Comparison of ENCODE assay signal across 27 cellular contexts in genomic region chr9:131692612-131692976, GRCh38. TPM values are rescaled to one million over a fixed set of nuclear protein-coding genes. Genes with fewer than 3 reads are reported as not detected.
A peak's percentile ranks its signal among the peaks of the same experiment; 100 is the strongest.
DNase-seq lines count a peak whose midpoint lies in the region; ATAC-seq and TF ChIP-seq lines count a peak whose summit lies in the region.
"Had no signal": no experiment of that assay in that cellular context is flagged by ENCODE, and none has a peak within 500 bp of the region (broad histone marks: within the 10 kb centered on the region; RNA-seq: fewer than 3 reads in every experiment).

No MANE protein-coding gene starts in this region.

- TF ChIP-seq POLR2A in body of pancreas (IDR thresholded peaks at IDR 0.05): no peak
- no peak for TF ChIP-seq POLR2A in prostate gland (IDR thresholded peaks at IDR 0.05)
- TF ChIP-seq POLR2A in heart left ventricle (IDR thresholded peaks at IDR 0.05): no peak

- no peak overlapping the region for H3K4me3 Mint-ChIP-seq in GM23338
- H3K4me3 Mint-ChIP-seq: activated CD4-positive, alpha-beta T cell treated with anti-CD3 and anti-CD28 coated beads for 36 hours; CD14-positive monocyte had no signal

- H3K9me3 ChIP-seq in body of pancreas (no peaks in the 10 kb centered on the region), hepatocyte (ENCODE audit: low read depth) (no peaks in the 10 kb centered on the region), prostate gland (no peaks in the 10 kb centered on the region), heart left ventricle (no peaks in the 10 kb centered on the region)
- H3K9me3 ChIP-seq: sigmoid colon, upper lobe of right lung had no signal

- no peak for ATAC-seq in GM23338
- ATAC-seq in body of pancreas: peak; percentile 52
- ATAC-seq in heart left ventricle: no peak
- no peak for ATAC-seq in GM19035 (IDR thresholded peaks at IDR 0.05; ENCODE audit: unreplicated experiment)
- ATAC-seq: HCT116, Right ventricle myocardium inferior, upper lobe of right lung had no signal

- H3K27ac Mint-ChIP-seq in GM23338: no peak overlapping the region
- H3K27ac Mint-ChIP-seq: activated CD4-positive, alpha-beta T cell treated with anti-CD3 and anti-CD28 coated beads for 36 hours had no signal

- H3K36me3 ChIP-seq in GM23338 (ENCODE audit: insufficient read depth): no peaks in the 10 kb centered on the region
- H3K36me3 ChIP-seq in body of pancreas (replicated peaks in 1 of 2; ENCODE audit: insufficient read depth in 1 of 2, low read depth in 2 of 2): no peaks in the 10 kb centered on the region
- H3K36me3 ChIP-seq in hepatocyte (replicated peaks; ENCODE audit: insufficient read depth, low read depth): no peaks in the 10 kb centered on the region
- H3K36me3 ChIP-seq in prostate gland: no peaks in the 10 kb centered on the region
- no peaks in the 10 kb centered on the region for H3K36me3 ChIP-seq in heart left ventricle
- H3K36me3 ChIP-seq: sigmoid colon, upper lobe of right lung had no signal

- no peaks in the 10 kb centered on the region for H3F3A ChIP-seq in GM23338 (replicated peaks; ENCODE audit: low read depth)

- 40 to 49% methylated on average over 4 of the region's 4 CpGs for WGBS in body of pancreas, 2 donors
- WGBS in hepatocyte (ENCODE audit: low lambda C conversion rate, missing lambda C conversion rate): 90% methylated on average over 4 of the region's 4 CpGs
- WGBS in prostate gland: 67% methylated on average over 4 of the region's 4 CpGs
- WGBS in heart left ventricle, 4 donors: 62 to 78% (median 70%) methylated on average over 4 of the region's 4 CpGs

- H3K27me3 Mint-ChIP-seq in GM23338 (ENCODE audit: insufficient read depth, low read depth, poor library complexity): peaks cover under 1% of the 10 kb centered on the region
- H3K27me3 Mint-ChIP-seq: activated CD4-positive, alpha-beta T cell treated with anti-CD3 and anti-CD28 coated beads for 36 hours; activated naive CD8-positive, alpha-beta T cell treated with anti-CD3 and anti-CD28 coated beads for 36 hours; naive B cell had no signal

- H3K4me2 ChIP-seq in GM23338 (peak overlapping the region; percentile 2; the same call in 1 of the 2 replicates), hepatocyte (peak overlapping the region; percentile 48)

- H3K4me1 ChIP-seq in GM23338 (ENCODE audit: insufficient read depth): peaks cover 59% of the 10 kb centered on the region
- peaks cover 39% of the 10 kb centered on the region for H3K4me1 ChIP-seq in body of pancreas
- peaks cover 16% of the 10 kb centered on the region for H3K4me1 ChIP-seq in hepatocyte (ENCODE audit: insufficient read depth)
- H3K4me1 ChIP-seq in prostate gland (replicated peaks): no peaks in the 10 kb centered on the region
- H3K4me1 ChIP-seq in heart left ventricle: peaks cover 11 to 93% (median 67%) of the 10 kb centered on the region in 12 donors

- DNase-seq in GM23338 (ENCODE audit: low spot score): no peak
- DNase-seq in body of pancreas: no peak
- no peak for DNase-seq in hepatocyte (ENCODE audit: low spot score)
- peak; percentile 40 for DNase-seq in prostate gland (ENCODE audit: low spot score)
- no peak for DNase-seq in heart left ventricle
- DNase-seq in DMS53 (lab: John Stamatoyannopoulos, UW): no peak
- DNase-seq: activated CD4-positive, alpha-beta T cell treated with anti-CD3 and anti-CD28 coated beads for 36 hours; activated naive CD8-positive, alpha-beta T cell treated with anti-CD3 and anti-CD28 coated beads for 36 hours; DMS153; effector CD8-positive, alpha-beta T cell; left cardiac atrium; mesendoderm; MV-4-11; naive B cell; NCI-H187; NCI-H345; NCI-H82; sigmoid colon; stimulated activated CD4-positive, alpha-beta T cell treated with anti-CD3 and anti-CD28 coated beads, Interleukin-15, amount 100 ng/mL, for 24 hours; stimulated activated CD8-positive, alpha-beta memory T cell treated with anti-CD3 and anti-CD28 coated beads, Interleukin-4, amount 100 ng/mL, for 48 hours; upper lobe of right lung had no signal

- no peak overlapping the region for H3K4me3 ChIP-seq in GM23338
- no peak overlapping the region for H3K4me3 ChIP-seq in body of pancreas
- H3K4me3 ChIP-seq in hepatocyte: no peak overlapping the region
- no peak overlapping the region for H3K4me3 ChIP-seq in prostate gland
- no peak overlapping the region for H3K4me3 ChIP-seq in heart left ventricle
- H3K4me3 ChIP-seq: sigmoid colon, upper lobe of right lung had no signal

- peaks cover 5% of the 10 kb centered on the region; the same call in 2 of the 3 replicates for H3K36me3 Mint-ChIP-seq in GM23338 (ENCODE audit: low read depth)
- H3K36me3 Mint-ChIP-seq: naive B cell had no signal

- H2AFZ ChIP-seq in GM23338 (no peak overlapping the region), hepatocyte (no peak overlapping the region)
- H2AFZ ChIP-seq: parathyroid adenoma had no signal

- no peaks in the 10 kb centered on the region for H3K27me3 ChIP-seq in GM23338 (ENCODE audit: insufficient read depth)
- H3K27me3 ChIP-seq in body of pancreas: no peaks in the 10 kb centered on the region
- H3K27me3 ChIP-seq in hepatocyte: no peaks in the 10 kb centered on the region
- H3K27me3 ChIP-seq in prostate gland (replicated peaks; ENCODE audit: insufficient read depth): no peaks in the 10 kb centered on the region
- H3K27me3 ChIP-seq in heart left ventricle: no peaks in the 10 kb centered on the region
- H3K27me3 ChIP-seq: sigmoid colon, upper lobe of right lung had no signal

- no peaks in the 10 kb centered on the region for H3K9me3 Mint-ChIP-seq in GM23338
- H3K9me3 Mint-ChIP-seq: activated naive CD8-positive, alpha-beta T cell treated with anti-CD3 and anti-CD28 coated beads for 36 hours; activated T-helper 2 cell treated with anti-CD3 and anti-CD28 coated beads, Interferon-gamma antibody, Interleukin-2, Interleukin-4, amounts not matched to agents 10 μg/mL and 5 μg/mL and 100 μg/mL, durations not matched to agents 14 hours and 24 hours and 36 hours; CD14-positive monocyte had no signal

- H3K27ac ChIP-seq in GM23338 (ENCODE audit: low read depth) (no peak overlapping the region), body of pancreas (peak overlapping the region; percentile 2 to 63 (median 34)), hepatocyte (no peak overlapping the region), prostate gland (no peak overlapping the region), heart left ventricle (peak overlapping the region in 4 of 12 donors; percentile 7 to 43 (median 24))
- H3K27ac ChIP-seq: parathyroid adenoma, sigmoid colon, upper lobe of right lung had no signal

- no peaks in the 10 kb centered on the region for H4K20me1 ChIP-seq in GM23338 (replicated peaks; ENCODE audit: insufficient read depth)
- H4K20me1 ChIP-seq in hepatocyte (ENCODE audit: insufficient read depth, poor library complexity, severe bottlenecking): peaks cover 32% of the 10 kb centered on the region

- no peak for TF ChIP-seq CTCF in GM23338 (conservative IDR thresholded peaks at IDR 0.05; ENCODE audit: low read depth in 2 of 2)
- TF ChIP-seq CTCF in body of pancreas (IDR thresholded peaks at IDR 0.05): no peak
- TF ChIP-seq CTCF in hepatocyte (IDR thresholded peaks at IDR 0.05; ENCODE audit: poor library complexity): no peak
- TF ChIP-seq CTCF in prostate gland (IDR thresholded peaks at IDR 0.05): no peak
- no peak for TF ChIP-seq CTCF in heart left ventricle (IDR thresholded peaks at IDR 0.05)

- H3K79me2 ChIP-seq in GM23338 (replicated peaks; ENCODE audit: insufficient read depth): peaks cover 83% of the 10 kb centered on the region
- H3K79me2 ChIP-seq in hepatocyte: peaks cover 95% of the 10 kb centered on the region

- peaks cover 58% of the 10 kb centered on the region for H3K4me1 Mint-ChIP-seq in GM23338

- intact Hi-C loops in body of pancreas (cut with DNase I): no loop called here
- intact Hi-C loops in prostate gland (cut with DNase I): no loop called here
- intact Hi-C loops in heart left ventricle (cut with DNase I): loop anchor here in 1 of 10 donors (2.0 kb wide), 1 partner anchor 14 kb away; no protein-coding TSS in a partner anchor

- H3K9me2 ChIP-seq in GM23338 (ENCODE audit: insufficient read depth) (no peaks in the 10 kb centered on the region), hepatocyte (replicated peaks; ENCODE audit: insufficient read depth) (no peaks in the 10 kb centered on the region)

TF ChIP-seq in GM23338, 12 proteins besides CTCF, POLR2A, EP300 and RAD21 (continues in another document):
- TF ChIP-seq ZNF114 (CRISPR knock-in tag; IDR thresholded peaks at IDR 0.05) (no peak), CREB1 (CRISPR knock-in tag; IDR thresholded peaks at IDR 0.05; ENCODE audit: low read depth) (no peak), ETS1 (IDR thresholded peaks at IDR 0.05) (no peak), JUNB (IDR thresholded peaks at IDR 0.05; ENCODE audit: unreplicated experiment) (no peak)

RNA-seq across cellular contexts. Expression of gene RAPGEF1, which starts 47.3 kb away (rescaled TPM):
- total RNA-seq in GM23338 (2014; rRNA removed; shearing (Covaris generic)): 80.7 and 82.8 TPM in 2 replicates
- 9.9 and 10.9 TPM in 2 replicates for polyA plus RNA-seq in GM23338 (2016; fragmentation: Nextera tagmentation; extraction: Ambion mirVana)
- 10 to 100 TPM; 30.1 to 70.5 TPM for total RNA-seq in body of pancreas
- 26.2 and 27.5 TPM in 2 replicates for total RNA-seq in hepatocyte
- 24.8 and 29.7 TPM in 2 replicates for polyA plus RNA-seq in hepatocyte
- total RNA-seq in prostate gland: 10 to 100 TPM; 28.6 to 63.8 TPM
- 100 to 1,000 TPM in 7 of 9 donors, 10 to 100 TPM in 2; 81.9 to 161 (median 116) TPM for total RNA-seq in heart left ventricle
- polyA plus RNA-seq in heart left ventricle: 100 to 1,000 TPM in 1 of 2 donors, 10 to 100 TPM in 1; 50.6 to 114 TPM

Comparison
In these comparisons a context has a peak if more than half of its experiments do, and no peak if none do; other contexts are left out.
1. H3K27ac ChIP-seq: peak in body of pancreas (4 of 4); none in GM23338 (single experiment), hepatocyte (single experiment) and prostate gland (0 of 2).